In the genomic region with DNA sequence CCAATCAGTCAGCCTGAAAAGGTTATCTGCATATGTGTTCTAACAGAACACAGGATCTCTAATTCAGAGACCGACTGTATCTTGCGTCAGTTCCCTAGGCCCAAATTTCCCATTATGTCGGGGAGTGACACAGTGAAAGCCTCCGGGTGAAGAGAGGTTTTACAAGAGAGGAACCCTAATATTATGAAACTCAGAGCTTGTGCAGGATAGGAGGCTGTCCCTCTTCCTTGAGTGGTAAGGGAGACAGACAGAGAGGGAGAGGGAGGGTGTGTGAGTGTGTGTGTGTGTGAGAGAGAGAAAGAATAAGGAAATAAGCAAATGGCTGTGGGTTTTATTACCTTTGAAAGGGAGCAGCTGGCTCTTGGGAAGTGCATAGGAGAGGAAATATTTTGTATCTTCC, we compare ENCODE assay signal across 12 cellular contexts. TPM values are rescaled to one million over a fixed set of nuclear protein-coding genes. Genes with fewer than 3 reads are reported as not detected.
A peak's percentile ranks its signal among the peaks of the same experiment; 100 is the strongest.
DNase-seq lines count a peak whose midpoint lies in the region; ATAC-seq and TF ChIP-seq lines count a peak whose summit lies in the region.
"Had no signal": no experiment of that assay in that cellular context is flagged by ENCODE, and none has a peak within 500 bp of the region (broad histone marks: within the 10 kb centered on the region; RNA-seq: fewer than 3 reads in every experiment).

No MANE protein-coding gene starts in this region.

- H3K9me3 ChIP-seq in mucosa of descending colon (peaks cover 4% of the 10 kb centered on the region), testis (no peaks in the 10 kb centered on the region)

- H3K27ac Mint-ChIP-seq in activated naive CD8-positive, alpha-beta T cell: no peak overlapping the region
- no peak overlapping the region for H3K27ac Mint-ChIP-seq in activated naive CD8-positive, alpha-beta T cell treated with anti-CD3 and anti-CD28 coated beads for 36 hours
- H3K27ac Mint-ChIP-seq in activated T-helper 17 cell treated with anti-CD3 and anti-CD28 coated beads, Interleukin-2, amount 50 U/mL, for 72 hours: no peak overlapping the region

- peaks cover 27% of the 10 kb centered on the region for H3K4me1 Mint-ChIP-seq in activated naive CD8-positive, alpha-beta T cell (ENCODE audit: low read depth)
- peaks cover 31% of the 10 kb centered on the region for H3K4me1 Mint-ChIP-seq in activated naive CD8-positive, alpha-beta T cell treated with anti-CD3 and anti-CD28 coated beads for 36 hours
- H3K4me1 Mint-ChIP-seq in activated T-helper 17 cell treated with anti-CD3 and anti-CD28 coated beads, Interleukin-2, amount 50 U/mL, for 72 hours: peaks cover 10% of the 10 kb centered on the region

- WGBS in testis, 2 donors: 78 to 85% methylated on average over 4 of the region's 4 CpGs

- TF ChIP-seq CTCF in mucosa of descending colon (IDR thresholded peaks at IDR 0.05): no peak
- no peak for TF ChIP-seq CTCF in testis (IDR thresholded peaks at IDR 0.05)

- no peaks in the 10 kb centered on the region for H3K27me3 ChIP-seq in testis

- peaks cover 2% of the 10 kb centered on the region for H3K27me3 Mint-ChIP-seq in activated naive CD8-positive, alpha-beta T cell
- peaks cover 23% of the 10 kb centered on the region for H3K27me3 Mint-ChIP-seq in activated naive CD8-positive, alpha-beta T cell treated with anti-CD3 and anti-CD28 coated beads for 36 hours
- no peaks in the 10 kb centered on the region for H3K27me3 Mint-ChIP-seq in activated T-helper 17 cell treated with anti-CD3 and anti-CD28 coated beads, Interleukin-2, amount 50 U/mL, for 72 hours

- H3K27ac ChIP-seq in testis: peak overlapping the region in 1 of 2 donors; percentile 87

- H3K4me3 ChIP-seq in mucosa of descending colon: no peak overlapping the region
- H3K4me3 ChIP-seq in testis: peak overlapping the region; percentile 3 to 46

- no peak for DNase-seq in activated naive CD8-positive, alpha-beta T cell treated with anti-CD3 and anti-CD28 coated beads for 36 hours
- DNase-seq in mucosa of descending colon (peak in 1 of 3 donors; percentile 44), testis (no peak), nucleus accumbens (lab: John Stamatoyannopoulos, UW) (no peak), NCI-H226 (no peak)
- DNase-seq: NCI-H510A; stimulated activated CD4-positive, alpha-beta T cell treated with anti-CD3 and anti-CD28 coated beads, Interleukin-4, amount 100 ng/mL, for 4 hours had no signal

- no peak for ATAC-seq in activated T-helper 17 cell treated with anti-CD3 and anti-CD28 coated beads, Interleukin-2, amount 50 U/mL, for 72 hours (replicated peaks)
- ATAC-seq in mucosa of descending colon: peak; percentile 34
- no peak for ATAC-seq in GM19324 (IDR thresholded peaks at IDR 0.05; ENCODE audit: low FRiP score, unreplicated experiment)

- peaks cover 3% of the 10 kb centered on the region for H3K36me3 Mint-ChIP-seq in activated naive CD8-positive, alpha-beta T cell
- H3K36me3 Mint-ChIP-seq in activated naive CD8-positive, alpha-beta T cell treated with anti-CD3 and anti-CD28 coated beads for 36 hours: no peaks in the 10 kb centered on the region
- H3K36me3 Mint-ChIP-seq in activated T-helper 17 cell treated with anti-CD3 and anti-CD28 coated beads, Interleukin-2, amount 50 U/mL, for 72 hours (ENCODE audit: low read depth): no peaks in the 10 kb centered on the region

- intact Hi-C loops in mucosa of descending colon (cut with DNase I, micrococcal nuclease): loop anchor here (5.0 to 10.0 kb wide), 3 partner anchors 54 to 86 kb away; a partner anchor contains a TSS
- intact Hi-C loops in testis (cut with DNase I; ENCODE audit: low total_unique reads): loop anchor here (10.0 kb wide), 1 partner anchor 86 kb away; a partner anchor contains a TSS

- no peak for TF ChIP-seq POLR2A in testis (IDR thresholded peaks at IDR 0.05)

- H3K36me3 ChIP-seq in mucosa of descending colon (ENCODE audit: low read depth) (no peaks in the 10 kb centered on the region), testis (ENCODE audit: low read depth, missing control alignments) (no peaks in the 10 kb centered on the region)

- H3K4me3 Mint-ChIP-seq in activated naive CD8-positive, alpha-beta T cell: peak overlapping the region; percentile 56
- no peak overlapping the region for H3K4me3 Mint-ChIP-seq in activated naive CD8-positive, alpha-beta T cell treated with anti-CD3 and anti-CD28 coated beads for 36 hours
- peak overlapping the region; percentile 86 for H3K4me3 Mint-ChIP-seq in activated T-helper 17 cell treated with anti-CD3 and anti-CD28 coated beads, Interleukin-2, amount 50 U/mL, for 72 hours

- no peaks in the 10 kb centered on the region for H3K9me3 Mint-ChIP-seq in activated naive CD8-positive, alpha-beta T cell (ENCODE audit: low read depth)
- peaks cover 3% of the 10 kb centered on the region for H3K9me3 Mint-ChIP-seq in activated naive CD8-positive, alpha-beta T cell treated with anti-CD3 and anti-CD28 coated beads for 36 hours
- peaks cover 3% of the 10 kb centered on the region for H3K9me3 Mint-ChIP-seq in activated T-helper 17 cell treated with anti-CD3 and anti-CD28 coated beads, Interleukin-2, amount 50 U/mL, for 72 hours

- peaks cover 12% of the 10 kb centered on the region for H3K4me1 ChIP-seq in mucosa of descending colon (ENCODE audit: low read depth)
- peaks cover 5% of the 10 kb centered on the region for H3K4me1 ChIP-seq in testis

RNA-seq across cellular contexts. Expression of a gene that starts 1.9 kb away (rescaled TPM):
- under 1 TPM; 0.42 to 0.58 TPM for total RNA-seq in activated naive CD8-positive, alpha-beta T cell treated with anti-CD3 and anti-CD28 coated beads for 36 hours
- under 1 TPM; 0.32 to 0.39 TPM for total RNA-seq in activated T-helper 17 cell treated with anti-CD3 and anti-CD28 coated beads, Interleukin-2, amount 50 U/mL, for 72 hours
- 10 to 100 TPM; 35.8 to 92.8 (median 90.9) TPM for total RNA-seq in mucosa of descending colon
- 10 to 100 TPM; 23.7 to 41.1 TPM for total RNA-seq in testis
- 40.5 TPM for polyA plus RNA-seq in testis (ENCODE audit: insufficient read depth, low read depth, low replicate concordance)
- total RNA-seq: osteocyte, SK-MEL-5 had no signal

RNA-seq across cellular contexts. Expression of a gene that starts 8.2 kb away (rescaled TPM):
- 10 to 100 TPM; 34.4 to 37.4 TPM for total RNA-seq in activated naive CD8-positive, alpha-beta T cell treated with anti-CD3 and anti-CD28 coated beads for 36 hours
- total RNA-seq in activated T-helper 17 cell treated with anti-CD3 and anti-CD28 coated beads, Interleukin-2, amount 50 U/mL, for 72 hours: 10 to 100 TPM; 22.9 to 30.6 TPM
- total RNA-seq in mucosa of descending colon (10 to 100 TPM; 13.6 to 21.7 (median 16.8) TPM), testis (100 to 1,000 TPM in 1 of 2 donors, 10 to 100 TPM in 1; 58.0 to 103 TPM)
- 34.5 TPM for polyA plus RNA-seq in testis (ENCODE audit: insufficient read depth, low read depth, low replicate concordance)

RNA-seq across cellular contexts. Expression of a gene that starts 16.4 kb away (rescaled TPM):
- total RNA-seq in activated naive CD8-positive, alpha-beta T cell treated with anti-CD3 and anti-CD28 coated beads for 36 hours: 10 to 100 TPM; 64.2 to 69.4 TPM
- 10 to 100 TPM; 48.1 to 63.9 TPM for total RNA-seq in activated T-helper 17 cell treated with anti-CD3 and anti-CD28 coated beads, Interleukin-2, amount 50 U/mL, for 72 hours
- total RNA-seq in mucosa of descending colon (10 to 100 TPM; 63.5 to 93.1 (median 83.0) TPM), testis (100 to 1,000 TPM in 1 of 2 donors, 10 to 100 TPM in 1; 82.6 to 109 TPM)
- 116 TPM for polyA plus RNA-seq in testis (ENCODE audit: insufficient read depth, low read depth, low replicate concordance)

RNA-seq across cellular contexts. Expression of a gene that starts 16.6 kb away (rescaled TPM):
- total RNA-seq in activated naive CD8-positive, alpha-beta T cell treated with anti-CD3 and anti-CD28 coated beads for 36 hours: 10 to 100 TPM; 94.3 to 95.3 TPM
- 10 to 100 TPM; 76.9 to 85.8 TPM for total RNA-seq in activated T-helper 17 cell treated with anti-CD3 and anti-CD28 coated beads, Interleukin-2, amount 50 U/mL, for 72 hours
- total RNA-seq in mucosa of descending colon (10 to 100 TPM; 79.8 to 98.1 (median 79.9) TPM), testis (100 to 1,000 TPM; 160 to 192 TPM)
- 187 TPM for polyA plus RNA-seq in testis (ENCODE audit: insufficient read depth, low read depth, low replicate concordance)

RNA-seq across cellular contexts. Expression of a gene that starts 33.6 kb away (rescaled TPM):
- 10 to 100 TPM; 37.5 to 38.9 TPM for total RNA-seq in activated naive CD8-positive, alpha-beta T cell treated with anti-CD3 and anti-CD28 coated beads for 36 hours
- 10 to 100 TPM; 38.8 TPM for total RNA-seq in activated T-helper 17 cell treated with anti-CD3 and anti-CD28 coated beads, Interleukin-2, amount 50 U/mL, for 72 hours
- 10 to 100 TPM; 32.3 to 42.3 (median 42.2) TPM for total RNA-seq in mucosa of descending colon
- total RNA-seq in testis: 10 to 100 TPM; 17.6 to 21.1 TPM
- polyA plus RNA-seq in testis (ENCODE audit: insufficient read depth, low read depth, low replicate concordance): 11.7 TPM

Comparison
In these comparisons a context has a peak if more than half of its experiments do, and no peak if none do; other contexts are left out.
1. RNA of a gene that starts 1.9 kb away (total RNA-seq): 35.8 to 92.8 TPM in mucosa of descending colon and 23.7 to 41.1 TPM in testis; 0.42 to 0.58 TPM in activated naive CD8-positive, alpha-beta T cell treated with anti-CD3 and anti-CD28 coated beads for 36 hours and 0.32 to 0.39 TPM in activated T-helper 17 cell treated with anti-CD3 and anti-CD28 coated beads, Interleukin-2, amount 50 U/mL, for 72 hours; every median in the first group is over 10 times any median in the second.